ENCODE assay signal across 8 cellular contexts in the genomic region with DNA sequence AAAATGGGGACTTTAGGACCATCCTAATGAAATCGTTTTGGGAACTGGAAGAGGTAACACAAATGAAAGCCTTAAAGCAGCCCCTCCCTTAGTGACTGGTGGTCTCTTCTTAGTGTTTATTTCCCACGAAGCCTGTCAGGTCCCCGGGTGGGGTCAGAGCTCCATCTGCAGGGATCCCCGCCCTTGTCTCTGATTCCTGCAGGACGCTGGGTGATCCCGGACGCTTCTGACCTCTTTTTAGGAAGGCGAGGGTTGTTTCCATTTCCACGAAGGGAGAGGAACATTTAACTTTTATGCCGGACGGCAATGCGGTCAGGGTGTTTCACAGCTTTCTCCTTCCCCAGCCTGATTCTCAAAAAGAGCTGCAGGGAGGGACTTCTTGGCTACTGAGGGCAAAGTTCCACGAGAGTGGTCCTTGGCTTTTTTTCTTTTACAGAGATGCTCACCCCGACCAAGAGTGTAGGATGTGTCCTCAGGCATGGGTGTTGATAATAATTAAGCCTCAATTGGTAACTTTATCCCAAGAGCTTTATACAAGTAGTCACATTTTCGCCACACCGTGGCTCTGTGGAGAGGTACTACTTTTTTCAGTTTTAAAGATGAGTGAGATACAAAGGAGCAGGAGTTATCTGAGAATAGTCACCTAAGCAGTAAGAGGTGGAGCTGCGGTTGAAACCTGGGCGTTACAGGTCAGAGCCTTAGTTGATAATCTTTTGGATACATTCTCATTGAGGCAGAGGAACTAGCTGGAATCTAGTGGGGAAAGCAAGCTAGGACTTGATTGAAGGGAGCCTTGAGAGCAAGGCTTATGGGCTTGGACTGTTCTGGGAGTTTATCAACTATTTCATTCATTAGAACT. TPM values are rescaled to one million over a fixed set of nuclear protein-coding genes. Genes with fewer than 3 reads are reported as not detected.
DNase-seq lines count a peak whose midpoint lies in the region; ATAC-seq and TF ChIP-seq lines count a peak whose summit lies in the region.

No MANE protein-coding gene starts in this region.

- H2BK12ac ChIP-seq in mesenchymal stem cell (ENCODE audit: low read length in 2 of 2): no peak overlapping the region

- no peak overlapping the region for H2AK5ac ChIP-seq in mesenchymal stem cell (ENCODE audit: low read length, severe bottlenecking)

- H3K4me1 Mint-ChIP-seq in Calu3 (ENCODE audit: low read depth, unreplicated experiment): peaks cover 21% of the 10 kb centered on the region

- no peaks in the 10 kb centered on the region for H3K27me3 Mint-ChIP-seq in Calu3 (ENCODE audit: unreplicated experiment)

- H3K36me3 Mint-ChIP-seq in Calu3 (ENCODE audit: insufficient read depth, unreplicated experiment): peaks cover 23% of the 10 kb centered on the region

- H3K79me1 ChIP-seq in mesenchymal stem cell (replicated peaks; ENCODE audit: low read length, poor library complexity, severe bottlenecking): peaks cover 19% of the 10 kb centered on the region

- H4K8ac ChIP-seq in mesenchymal stem cell (ENCODE audit: low read length): no peak overlapping the region

- WGBS in mesenchymal stem cell: 33% methylated on average over 18 of the region's 18 CpGs

- H3K4me3 Mint-ChIP-seq in Calu3 (ENCODE audit: low read depth, unreplicated experiment): peak overlapping the region; percentile 88

- H3K14ac ChIP-seq in mesenchymal stem cell (ENCODE audit: low read length in 2 of 2): no peak overlapping the region

- DNase-seq in Calu3: peak; percentile 7
- no peak for DNase-seq in LNCaP clone FGC (ENCODE audit: low read depth)
- DNase-seq in choroid plexus epithelial cell (ENCODE audit: low read depth): peak; percentile 9
- DNase-seq in mesenchymal stem cell: peak; percentile 16
- no peak for DNase-seq in upper lobe of right lung
- no peak for DNase-seq in globus pallidus (ENCODE audit: low spot score)
- no peak for DNase-seq in NCI-H187 treated with DMSO at 0.1 percent for 48 hours (lab: John Stamatoyannopoulos, UW)

- TF ChIP-seq CTCF in Calu3 (IDR thresholded peaks at IDR 0.05; ENCODE audit: unreplicated experiment): no peak
- peak; percentile 10; the same call in 1 of the 2 replicates for TF ChIP-seq CTCF in LNCaP clone FGC (IDR thresholded peaks at IDR 0.05; ENCODE audit: control insufficient read depth, extremely low read depth, insufficient read depth)
- no peak for TF ChIP-seq CTCF in choroid plexus epithelial cell (conservative IDR thresholded peaks at IDR 0.05; ENCODE audit: low read depth, low read length)
- TF ChIP-seq CTCF in upper lobe of right lung (IDR thresholded peaks at IDR 0.05): no peak

- no peak overlapping the region for H4K91ac ChIP-seq in mesenchymal stem cell (ENCODE audit: low read length)

- H3K27ac ChIP-seq in mesenchymal stem cell (ENCODE audit: low read length, poor library complexity, severe bottlenecking) (no peak overlapping the region), upper lobe of right lung (no peak overlapping the region)

- no peaks in the 10 kb centered on the region for H3K27me3 ChIP-seq in mesenchymal stem cell (ENCODE audit: control insufficient read depth in 1 of 2, insufficient read depth in 1 of 2, low read length in 2 of 2)
- no peaks in the 10 kb centered on the region for H3K27me3 ChIP-seq in upper lobe of right lung

- H3K4me3 ChIP-seq in LNCaP clone FGC (ENCODE audit: low read depth, low read length) (peak overlapping the region; percentile 69), choroid plexus epithelial cell (ENCODE audit: low read depth, low read length) (peak overlapping the region; percentile 83), mesenchymal stem cell (ENCODE audit: insufficient read depth in 1 of 2, low read depth in 1 of 2, low read length in 2 of 2) (peak overlapping the region; percentile 69 to 99), upper lobe of right lung (peak overlapping the region; percentile 76)

- no peak overlapping the region for H2BK15ac ChIP-seq in mesenchymal stem cell (ENCODE audit: low read depth, poor library complexity, severe bottlenecking)

- H3K9me3 ChIP-seq in mesenchymal stem cell (ENCODE audit: control insufficient read depth, low read length): peaks cover 9% of the 10 kb centered on the region
- peaks cover 10% of the 10 kb centered on the region for H3K9me3 ChIP-seq in upper lobe of right lung

- BruUV-seq in Calu3 (replicated peaks; lab: Mats Ljungman, UMichigan): no TSS peak

- peak overlapping the region; percentile 88 for H3K27ac Mint-ChIP-seq in Calu3 (ENCODE audit: unreplicated experiment)

- H3K4me2 ChIP-seq in mesenchymal stem cell (ENCODE audit: low read length, poor library complexity, severe bottlenecking): peak overlapping the region; percentile 64

- peaks cover 9% of the 10 kb centered on the region for H3K9me3 Mint-ChIP-seq in Calu3 (ENCODE audit: low read depth, unreplicated experiment)

- no peak overlapping the region for H2BK120ac ChIP-seq in mesenchymal stem cell (ENCODE audit: low read depth, low read length)

- H2BK5ac ChIP-seq in mesenchymal stem cell (ENCODE audit: low read depth, low read length, poor library complexity, severe bottlenecking): no peak overlapping the region

- CTCF ChIA-PET in Calu3 (lab: Charles Lee): interaction anchor here (1.6 kb wide), 1 partner anchor 23 kb away, joined by 4 read pairs; no protein-coding TSS in a partner anchor

- H3K18ac ChIP-seq in mesenchymal stem cell (ENCODE audit: low read depth in 1 of 2, low read length in 2 of 2): peak overlapping the region in 1 of 2 experiments; percentile 44

- H3K36me3 ChIP-seq in mesenchymal stem cell (ENCODE audit: control insufficient read depth in 1 of 2, insufficient read depth in 2 of 2, low read depth in 1 of 2, low read length in 2 of 2) (peaks cover 0 to 14% of the 10 kb centered on the region in 2 experiments), upper lobe of right lung (no peaks in the 10 kb centered on the region)

- H3K4me1 ChIP-seq in mesenchymal stem cell (ENCODE audit: control insufficient read depth, insufficient read depth, low read depth, low read length) (peaks cover 3% of the 10 kb centered on the region), upper lobe of right lung (no peaks in the 10 kb centered on the region)

- H3K23ac ChIP-seq in mesenchymal stem cell (ENCODE audit: low read length in 2 of 2): no peak overlapping the region

- H3K4ac ChIP-seq in mesenchymal stem cell (ENCODE audit: low read depth in 1 of 2, low read length in 2 of 2): no peak overlapping the region

- peak overlapping the region; percentile 88 for H3K9ac ChIP-seq in mesenchymal stem cell (ENCODE audit: low read length)

- H2AFZ ChIP-seq in mesenchymal stem cell (ENCODE audit: low read depth, low read length): no peak overlapping the region

- intact Hi-C loops in Calu3 (cut with micrococcal nuclease; ENCODE audit: unreplicated experiment) (no loop called here), upper lobe of right lung (cut with DNase I) (no loop called here)

- ATAC-seq in upper lobe of right lung (peak; percentile 16), GM19452 (IDR thresholded peaks at IDR 0.05; ENCODE audit: unreplicated experiment) (no peak)

RNA-seq across cellular contexts. Expression of a gene that starts 0.8 kb away (rescaled TPM):
- total RNA-seq in Calu3 (2022) (4.7 and 5.6 TPM in 2 replicates), upper lobe of right lung (2.9 TPM)
- 1.5 TPM for polyA plus RNA-seq in mesenchymal stem cell (2013, experiment 1 of 2)
- polyA plus RNA-seq in mesenchymal stem cell (2013, experiment 2 of 2): 1.3 TPM

RNA-seq across cellular contexts. Expression of a gene that starts 20.9 kb away (rescaled TPM):
- total RNA-seq in Calu3 (2022) (6.0 and 8.7 TPM in 2 replicates), upper lobe of right lung (5.8 TPM)
- 2.4 TPM for polyA plus RNA-seq in mesenchymal stem cell (2013, experiment 1 of 2)
- 2.2 TPM for polyA plus RNA-seq in mesenchymal stem cell (2013, experiment 2 of 2)

RNA-seq across cellular contexts. Expression of a gene that starts 21.4 kb away (rescaled TPM):
- total RNA-seq in Calu3 (2022): 34.4 and 41.8 TPM in 2 replicates
- 8.2 TPM for polyA plus RNA-seq in mesenchymal stem cell (2013, experiment 1 of 2)
- polyA plus RNA-seq in mesenchymal stem cell (2013, experiment 2 of 2): 8.0 TPM
- 24.8 TPM for total RNA-seq in upper lobe of right lung

RNA-seq across cellular contexts. Expression of a gene that starts 40.4 kb away (rescaled TPM):
- total RNA-seq in Calu3 (2022) (5.3 and 6.1 TPM in 2 replicates), upper lobe of right lung (5.8 TPM)
- 2.1 TPM for polyA plus RNA-seq in mesenchymal stem cell (2013, experiment 1 of 2)
- polyA plus RNA-seq in mesenchymal stem cell (2013, experiment 2 of 2): 2.1 TPM

RNA-seq across cellular contexts. Expression of a gene that starts 47.6 kb away (rescaled TPM):
- total RNA-seq in Calu3 (2022): 5.3 and 6.5 TPM in 2 replicates
- polyA plus RNA-seq in mesenchymal stem cell (2013, experiment 1 of 2): 3.1 TPM
- 3.2 TPM for polyA plus RNA-seq in mesenchymal stem cell (2013, experiment 2 of 2)
- 4.5 TPM for total RNA-seq in upper lobe of right lung

Comparison
In these comparisons a context has a peak if more than half of its experiments do, and no peak if none do; other contexts are left out.
1. DNase-seq: peak in Calu3 (single experiment), choroid plexus epithelial cell (single experiment) and mesenchymal stem cell (single experiment); none in LNCaP clone FGC (single experiment), upper lobe of right lung (single experiment), globus pallidus (single experiment) and NCI-H187 treated with DMSO at 0.1 percent for 48 hours (single experiment).
2. Peak in every context shown above with its lines, with median percentiles within 50 percentile points of each other: H3K4me3 ChIP-seq.